ENCODE assay signal across 11 cellular contexts in genomic region chr17:69175812-69176517, GRCh38. TPM values are rescaled to one million over a fixed set of nuclear protein-coding genes. Genes with fewer than 3 reads are reported as not detected.
DNase-seq lines count a peak whose midpoint lies in the region; ATAC-seq lines count a peak whose summit lies in the region.
"Had no signal": no experiment of that assay in that cellular context is flagged by ENCODE, and none has a peak within 500 bp of the region (broad histone marks: within the 10 kb centered on the region; RNA-seq: fewer than 3 reads in every experiment).

No MANE protein-coding gene starts in this region.

- ATAC-seq in GM19467 (IDR thresholded peaks at IDR 0.05; ENCODE audit: unreplicated experiment) (no peak), GM19023 (IDR thresholded peaks at IDR 0.05; ENCODE audit: unreplicated experiment) (no peak), GM18502 (IDR thresholded peaks at IDR 0.05; ENCODE audit: poor library complexity, unreplicated experiment) (no peak)

- DNase-seq in GM04504 (ENCODE audit: low read depth) (peak; percentile 33), RPMI7951 (ENCODE audit: low read depth) (peak; percentile 79), fibroblast of gingiva (ENCODE audit: low read depth) (peak; percentile 86), smooth muscle cell of the brain vasculature (ENCODE audit: low read depth, low spot score) (peak; percentile 31), NCI-H82 (lab: John Stamatoyannopoulos, UW) (no peak)
- DNase-seq: activated effector memory CD4-positive, alpha-beta T cell treated with anti-CD3 and anti-CD28 coated beads, Interleukin-2, amount 50 U/mL, for 16 hours; occipital lobe had no signal

RNA-seq across cellular contexts. Expression of gene ABCA6, which starts 34.3 kb away (rescaled TPM):
- 0.10 TPM in 1 of 2 replicates, not detected in the other for total RNA-seq in RPMI7951 (2014; rRNA removed; shearing (Covaris generic))
- total RNA-seq: H1 had no signal

RNA-seq across cellular contexts. Expression of gene ABCA10, which starts 52.7 kb away (rescaled TPM):
- 0.12 TPM in 1 of 2 replicates, not detected in the other for total RNA-seq in RPMI7951 (2014; rRNA removed; shearing (Covaris generic))
- total RNA-seq: H1 had no signal
